In genomic region chr2:10377747-10378085, GRCh38 we compare ENCODE assay signal across 20 cellular contexts.
DNase-seq lines count a peak whose midpoint lies in the region; ATAC-seq, FAIRE-seq and TF ChIP-seq lines count a peak whose summit lies in the region.
"Had no signal": no experiment of that assay in that cellular context is flagged by ENCODE, and none has a peak within 500 bp of the region (broad histone marks: within the 10 kb centered on the region; RNA-seq: fewer than 3 reads in every experiment).

No MANE protein-coding gene starts in this region.

- no peaks in the 10 kb centered on the region for H3K79me2 ChIP-seq in SU-DHL-6 (ENCODE audit: insufficient read depth, low read length)

- H3K9me3 Mint-ChIP-seq in CD8-positive, alpha-beta memory T cell: no peaks in the 10 kb centered on the region
- H3K9me3 Mint-ChIP-seq: activated naive CD4-positive, alpha-beta T cell treated with anti-CD3 and anti-CD28 coated beads, Interleukin-2, amount 10 ng/mL, durations not matched to agents 7 days and 5 days had no signal

- H3K4me3 ChIP-seq in BLaER1: no peak overlapping the region
- H3K4me3 ChIP-seq in CD8-positive, alpha-beta memory T cell (ENCODE audit: low read length): peak overlapping the region; percentile 36
- no peak overlapping the region for H3K4me3 ChIP-seq in SU-DHL-6 (ENCODE audit: insufficient read depth, low read length, poor library complexity, severe bottlenecking)
- no peak overlapping the region for H3K4me3 ChIP-seq in kidney (ENCODE audit: low read length in 2 of 2)
- H3K4me3 ChIP-seq in coronary artery: no peak overlapping the region
- no peak overlapping the region for H3K4me3 ChIP-seq in colonic mucosa
- H3K4me3 ChIP-seq: heart right ventricle, left ventricle myocardium inferior, psoas muscle, tibial artery had no signal

- H3K9ac ChIP-seq in BLaER1 (no peak overlapping the region), SU-DHL-6 (ENCODE audit: low read length) (peak overlapping the region; percentile 13), kidney (ENCODE audit: low read length in 2 of 2) (no peak overlapping the region), colonic mucosa (ENCODE audit: low read depth in 2 of 2, low read length in 2 of 2) (no peak overlapping the region)

- H3K27ac Mint-ChIP-seq in CD8-positive, alpha-beta memory T cell: peak overlapping the region; percentile 74 to 93 (median 83)

- CTCF ChIA-PET in CD8-positive, alpha-beta memory T cell (lab: Charles Lee): interaction anchor here (1.2 kb wide), 1 partner anchor 31 kb away, joined by 11 read pairs; no protein-coding TSS in a partner anchor

- peaks cover 3% of the 10 kb centered on the region; the same call in 1 of the 2 replicates for H3F3A ChIP-seq in SU-DHL-6 (ENCODE audit: insufficient read depth)

- H3K36me3 ChIP-seq in BLaER1 (peaks cover under 1% of the 10 kb centered on the region; the same call in 1 of the 2 replicates), SU-DHL-6 (ENCODE audit: low read length) (no peaks in the 10 kb centered on the region), kidney (ENCODE audit: control insufficient read depth in 1 of 2, insufficient read depth in 2 of 2, low read length in 2 of 2) (no peaks in the 10 kb centered on the region), colonic mucosa (no peaks in the 10 kb centered on the region)
- no peaks in the 10 kb centered on the region for H3K36me3 ChIP-seq in CD8-positive, alpha-beta memory T cell (ENCODE audit: insufficient read depth, low read length)
- H3K36me3 ChIP-seq: left ventricle myocardium inferior, neutrophil had no signal

- H3K27me3 ChIP-seq in BLaER1 (no peaks in the 10 kb centered on the region), SU-DHL-6 (ENCODE audit: low read length) (no peaks in the 10 kb centered on the region), colonic mucosa (no peaks in the 10 kb centered on the region)
- no peaks in the 10 kb centered on the region for H3K27me3 ChIP-seq in CD8-positive, alpha-beta memory T cell (ENCODE audit: insufficient read depth, low read length, poor library complexity, severe bottlenecking)
- H3K27me3 ChIP-seq: heart right ventricle, neutrophil, tibial artery had no signal

- peaks cover 93% of the 10 kb centered on the region for H4K20me1 ChIP-seq in BLaER1
- no peaks in the 10 kb centered on the region for H4K20me1 ChIP-seq in SU-DHL-6 (ENCODE audit: low read depth, low read length)

- no peak overlapping the region for H3K27ac ChIP-seq in BLaER1
- H3K27ac ChIP-seq in CD8-positive, alpha-beta memory T cell (ENCODE audit: low read depth, low read length): no peak overlapping the region
- peak overlapping the region; percentile 70 for H3K27ac ChIP-seq in SU-DHL-6 (ENCODE audit: low read depth, low read length)
- peak overlapping the region in 1 of 2 donors; percentile 49 for H3K27ac ChIP-seq in kidney (ENCODE audit: low read depth in 2 of 2, low read length in 2 of 2)
- no peak overlapping the region for H3K27ac ChIP-seq in coronary artery
- H3K27ac ChIP-seq in colonic mucosa: no peak overlapping the region
- H3K27ac ChIP-seq: heart right ventricle, left ventricle myocardium inferior, psoas muscle, tibial artery had no signal

- no peak for ATAC-seq in GM21447 (IDR thresholded peaks at IDR 0.05; ENCODE audit: unreplicated experiment)
- ATAC-seq: heart right ventricle, psoas muscle had no signal

- H2AFZ ChIP-seq in SU-DHL-6 (ENCODE audit: low read depth, low read length, severe bottlenecking): no peak overlapping the region

- no peak for TF ChIP-seq CTCF in SU-DHL-6 (IDR thresholded peaks at IDR 0.05; ENCODE audit: insufficient read depth, low read length, poor library complexity, severe bottlenecking)
- TF ChIP-seq CTCF in kidney (IDR thresholded peaks at IDR 0.05; ENCODE audit: borderline replicate concordance, extremely low read depth, insufficient read depth): no peak
- TF ChIP-seq CTCF in coronary artery (IDR thresholded peaks at IDR 0.05): no peak
- TF ChIP-seq CTCF in colonic mucosa (IDR thresholded peaks at IDR 0.05): no peak

- POLR2A ChIA-PET in CD8-positive, alpha-beta memory T cell (lab: Charles Lee): interaction anchor here (0.6 to 0.8 kb wide), 2 partner anchors 14 to 74 kb away, joined by 3 to 12 read pairs; no protein-coding TSS in a partner anchor

- peak overlapping the region in 6 of 7 donors; percentile 54 to 80 (median 62) for H3K4me3 Mint-ChIP-seq in CD8-positive, alpha-beta memory T cell
- H3K4me3 Mint-ChIP-seq: activated naive CD4-positive, alpha-beta T cell treated with anti-CD3 and anti-CD28 coated beads, Interleukin-2, amount 10 ng/mL, durations not matched to agents 7 days and 5 days had no signal

- no peaks in the 10 kb centered on the region for H3K9me3 ChIP-seq in BLaER1
- no peaks in the 10 kb centered on the region for H3K9me3 ChIP-seq in CD8-positive, alpha-beta memory T cell (ENCODE audit: low read length)
- no peaks in the 10 kb centered on the region for H3K9me3 ChIP-seq in SU-DHL-6 (ENCODE audit: insufficient read depth, low read length)
- H3K9me3 ChIP-seq in kidney (ENCODE audit: control insufficient read depth in 1 of 2, low read length in 2 of 2): no peaks in the 10 kb centered on the region
- H3K9me3 ChIP-seq in colonic mucosa: no peaks in the 10 kb centered on the region
- H3K9me3 ChIP-seq: left ventricle myocardium inferior, neutrophil, psoas muscle, tibial artery had no signal

- intact Hi-C loops in kidney (cut with DNase I) (no loop called here), colonic mucosa (cut with DNase I) (no loop called here)

- H3K4me1 ChIP-seq in BLaER1 (peaks cover 98% of the 10 kb centered on the region), kidney (ENCODE audit: control insufficient read depth in 1 of 2, insufficient read depth in 1 of 2, low read depth in 1 of 2, low read length in 2 of 2) (peaks cover 15 to 27% of the 10 kb centered on the region in 2 donors), colonic mucosa (peaks cover 6% of the 10 kb centered on the region)
- H3K4me1 ChIP-seq in CD8-positive, alpha-beta memory T cell (ENCODE audit: insufficient read depth, low read length): peaks cover 85% of the 10 kb centered on the region
- H3K4me1 ChIP-seq: psoas muscle, tibial artery had no signal

- peak overlapping the region; percentile 94 for H3K4me2 ChIP-seq in BLaER1
- peak overlapping the region; percentile 48 for H3K4me2 ChIP-seq in SU-DHL-6 (ENCODE audit: low read depth, low read length, poor library complexity, severe bottlenecking)

- DNase-seq in CD8-positive, alpha-beta memory T cell: no peak
- DNase-seq in kidney: peak; percentile 64
- no peak for DNase-seq in coronary artery (ENCODE audit: low spot score)
- DNase-seq in NCI-H1092 (lab: John Stamatoyannopoulos, UW): no peak
- DNase-seq in colonic mucosa: no peak
- DNase-seq: erythroblast, foreskin fibroblast, heart right ventricle, left ventricle myocardium inferior, NCI-H1417, NCI-H2107, NCI-H446 treated with DMSO at 0.1 percent for 48 hours, psoas muscle, tibial artery had no signal

- H3K9me2 ChIP-seq in SU-DHL-6 (replicated peaks; ENCODE audit: insufficient read depth, low read length): no peaks in the 10 kb centered on the region

- peaks cover 0 to 13% (median 0%) of the 10 kb centered on the region in 3 donors for H3K36me3 Mint-ChIP-seq in CD8-positive, alpha-beta memory T cell

- H3K27me3 Mint-ChIP-seq in CD8-positive, alpha-beta memory T cell: no peaks in the 10 kb centered on the region
- H3K27me3 Mint-ChIP-seq: activated naive CD4-positive, alpha-beta T cell treated with anti-CD3 and anti-CD28 coated beads, Interleukin-2, amount 10 ng/mL, durations not matched to agents 7 days and 5 days had no signal

- FAIRE-seq in kidney (lab: Jason Lieb, UNC): no peak
- FAIRE-seq: RCC 7860 had no signal

- peaks cover 79 to 97% (median 83%) of the 10 kb centered on the region in 3 donors for H3K4me1 Mint-ChIP-seq in CD8-positive, alpha-beta memory T cell
